Comparison of ENCODE assay signal across 24 cellular contexts in genomic region chr7:43244782-43245181, GRCh38.
DNase-seq lines count a peak whose midpoint lies in the region; ATAC-seq, FAIRE-seq and TF ChIP-seq lines count a peak whose summit lies in the region.
"Had no signal": no experiment of that assay in that cellular context is flagged by ENCODE, and none has a peak within 500 bp of the region (broad histone marks: within the 10 kb centered on the region; RNA-seq: fewer than 3 reads in every experiment).

No MANE protein-coding gene starts in this region.

- H3K9me3 ChIP-seq in WERI-Rb-1 (ENCODE audit: severe bottlenecking) (no peaks in the 10 kb centered on the region), esophagus squamous epithelium (no peaks in the 10 kb centered on the region), smooth muscle cell (replicated peaks; ENCODE audit: low read depth) (no peaks in the 10 kb centered on the region)
- H3K9me3 ChIP-seq: A549 had no signal

- peak; percentile 69 for FAIRE-seq in D721Med (lab: Jason Lieb, UNC)
- FAIRE-seq: A549, GM12892, GM19239, HepG2 had no signal

- WGBS in esophagus squamous epithelium, 2 donors, result 61 to 80% methylated on average over 6 of the region's 6 CpGs
- 97% methylated on average over 6 of the region's 6 CpGs for WGBS in smooth muscle cell (ENCODE audit: low lambda C conversion rate)

- peak; percentile 61 for DNase-seq in D721Med (ENCODE audit: insufficient read length, low spot score)
- peak; percentile 57 for DNase-seq in WERI-Rb-1
- DNase-seq in kidney tubule cell (ENCODE audit: low spot score), result peak; percentile 4
- DNase-seq in esophagus squamous epithelium (lab: John Stamatoyannopoulos, UW), result no peak
- DNase-seq in smooth muscle cell (lab: John Stamatoyannopoulos, UW; ENCODE audit: unreplicated experiment), result no peak
- DNase-seq in cerebellar nuclear complex (lab: John Stamatoyannopoulos, UW), result no peak
- DNase-seq: CD8-positive, alpha-beta memory T cell; DMS153; DND-41; H9; Karpas-422; NCI-H1092; NCI-H1417 treated with DMSO at 0.1 percent for 48 hours; NCI-H1694 treated with DMSO at 0.1 percent for 48 hours; NCI-H2081 treated with DMSO at 0.1 percent for 48 hours; NCI-H524 treated with DMSO at 0.1 percent for 48 hours; NCI-H774; Right ventricle myocardium superior; RPMI8226 had no signal

- H3K27ac ChIP-seq in WERI-Rb-1, result no peak overlapping the region
- no peak overlapping the region for H3K27ac ChIP-seq in esophagus squamous epithelium
- H3K27ac ChIP-seq in smooth muscle cell (ENCODE audit: low read depth), result no peak overlapping the region
- H3K27ac ChIP-seq: A549 had no signal

- no peak overlapping the region for H3K4me2 ChIP-seq in smooth muscle cell
- H3K4me2 ChIP-seq: A549 had no signal

- no peaks in the 10 kb centered on the region for H4K20me1 ChIP-seq in smooth muscle cell (ENCODE audit: low read depth)

- no peak overlapping the region for H2AFZ ChIP-seq in smooth muscle cell (ENCODE audit: low read depth)

- no peak overlapping the region for H3K9ac ChIP-seq in smooth muscle cell (ENCODE audit: low read depth)

- no peaks in the 10 kb centered on the region for H3F3A ChIP-seq in smooth muscle cell (ENCODE audit: low read depth)

- H3K27me3 ChIP-seq in WERI-Rb-1 (ENCODE audit: insufficient read depth, low read depth, severe bottlenecking) (no peaks in the 10 kb centered on the region), esophagus squamous epithelium (peaks cover 0 to 24% (median 0%) of the 10 kb centered on the region in 4 donors), smooth muscle cell (ENCODE audit: low read depth) (no peaks in the 10 kb centered on the region)

- intact Hi-C loops in esophagus squamous epithelium (cut with DNase I), result no loop called here

- TF ChIP-seq CTCF in D721Med (IDR thresholded peaks at IDR 0.05; ENCODE audit: insufficient read depth, missing control alignments) (no peak), WERI-Rb-1 (IDR thresholded peaks at IDR 0.05; ENCODE audit: low read depth, low read length) (no peak), esophagus squamous epithelium (IDR thresholded peaks at IDR 0.05) (no peak), smooth muscle cell (IDR thresholded peaks at IDR 0.05; ENCODE audit: borderline replicate concordance, insufficient read depth, poor library complexity, severe bottlenecking) (no peak)

- no peaks in the 10 kb centered on the region for H3K79me2 ChIP-seq in smooth muscle cell (ENCODE audit: low read depth)

- no peak overlapping the region; the same call in 1 of the 2 replicates for H3K4me3 ChIP-seq in WERI-Rb-1 (ENCODE audit: low read depth, low read length)
- no peak overlapping the region for H3K4me3 ChIP-seq in esophagus squamous epithelium
- no peak overlapping the region for H3K4me3 ChIP-seq in smooth muscle cell
- H3K4me3 ChIP-seq: A549 had no signal

- peaks cover 0 to 11% (median 5%) of the 10 kb centered on the region in 3 donors for H3K4me1 ChIP-seq in esophagus squamous epithelium
- H3K4me1 ChIP-seq in smooth muscle cell (ENCODE audit: low read depth), result no peaks in the 10 kb centered on the region

- H3K36me3 ChIP-seq in WERI-Rb-1 (no peaks in the 10 kb centered on the region), esophagus squamous epithelium (no peaks in the 10 kb centered on the region), smooth muscle cell (ENCODE audit: low read depth) (no peaks in the 10 kb centered on the region)

- no peak for TF ChIP-seq POLR2A in esophagus squamous epithelium (IDR thresholded peaks at IDR 0.05)

- ATAC-seq in GM18868 (IDR thresholded peaks at IDR 0.05; ENCODE audit: unreplicated experiment), result no peak
- ATAC-seq: A549, HepG2 had no signal

Comparison
In these comparisons a context has a peak if more than half of its experiments do, and no peak if none do; other contexts are left out.
1. DNase-seq: peak in D721Med (single experiment), WERI-Rb-1 (single experiment) and kidney tubule cell (single experiment); none in esophagus squamous epithelium (single experiment), smooth muscle cell (single experiment) and cerebellar nuclear complex (0 of 2).